Comparison of ENCODE assay signal across 9 cellular contexts in genomic region chr5:151086192-151086869, GRCh38. TPM values are rescaled to one million over a fixed set of nuclear protein-coding genes. Genes with fewer than 3 reads are reported as not detected.
A peak's percentile ranks its signal among the peaks of the same experiment; 100 is the strongest.
DNase-seq lines count a peak whose midpoint lies in the region; ATAC-seq and TF ChIP-seq lines count a peak whose summit lies in the region.
"Had no signal": no experiment of that assay in that cellular context is flagged by ENCODE, and none has a peak within 500 bp of the region (broad histone marks: within the 10 kb centered on the region; RNA-seq: fewer than 3 reads in every experiment).

No MANE protein-coding gene starts in this region.

- peaks cover 0 to 3% (median 0%) of the 10 kb centered on the region in 11 donors for H3K9me3 Mint-ChIP-seq in naive thymus-derived CD4-positive, alpha-beta T cell

- H3K27me3 ChIP-seq in AG04450 (ENCODE audit: control insufficient read depth, insufficient read depth, low read length) (no peaks in the 10 kb centered on the region), body of pancreas (no peaks in the 10 kb centered on the region)
- no peaks in the 10 kb centered on the region for H3K27me3 ChIP-seq in naive thymus-derived CD4-positive, alpha-beta T cell (ENCODE audit: control insufficient read depth in 2 of 2, insufficient read depth in 2 of 2, low read length in 2 of 2)

- peak overlapping the region in 7 of 9 donors; percentile 4 to 85 (median 23) for H3K27ac Mint-ChIP-seq in naive thymus-derived CD4-positive, alpha-beta T cell

- no peak for TF ChIP-seq CTCF in AG04450 (IDR thresholded peaks at IDR 0.05; ENCODE audit: low read depth, low read length)
- TF ChIP-seq CTCF in body of pancreas (IDR thresholded peaks at IDR 0.05): no peak

- intact Hi-C loops in body of pancreas (cut with DNase I): no loop called here
- intact Hi-C loops in naive thymus-derived CD4-positive, alpha-beta T cell (cut with micrococcal nuclease): loop anchor here (2.0 to 10.0 kb wide), 3 partner anchors 14 to 1742 kb away; partner anchors contain the start of gene GRPEL2 (in 1 of the 2)

- H3K36me3 Mint-ChIP-seq in naive thymus-derived CD4-positive, alpha-beta T cell: peaks cover 0 to 11% (median 0%) of the 10 kb centered on the region in 5 donors

- TF ChIP-seq POLR2A in body of pancreas (IDR thresholded peaks at IDR 0.05): no peak

- no peaks in the 10 kb centered on the region for H3K36me3 ChIP-seq in body of pancreas (replicated peaks in 1 of 2; ENCODE audit: insufficient read depth in 1 of 2, low read depth in 2 of 2)
- H3K36me3 ChIP-seq in naive thymus-derived CD4-positive, alpha-beta T cell (ENCODE audit: control insufficient read depth in 2 of 3, insufficient read depth in 3 of 3, low read length in 3 of 3): no peaks in the 10 kb centered on the region

- WGBS in body of pancreas, 2 donors: 76 to 79% methylated on average over 6 of the region's 6 CpGs

- CTCF ChIA-PET in AG04450 (lab: Charles Lee): interaction anchor here (0.6 to 2.0 kb wide), 3 partner anchors 29 to 35 kb away, joined by 3 to 10 read pairs (median 5); no protein-coding TSS in a partner anchor
- CTCF ChIA-PET in naive thymus-derived CD4-positive, alpha-beta T cell (lab: Charles Lee): interaction anchor here (0.6 to 0.8 kb wide), 2 partner anchors 31 to 622 kb away, joined by 3 to 9 read pairs; no protein-coding TSS in a partner anchor

- POLR2A ChIA-PET in AG04450 (lab: Yijun Ruan, JAX): no interaction called here
- POLR2A ChIA-PET in naive thymus-derived CD4-positive, alpha-beta T cell (lab: Charles Lee): interaction anchor here (0.8 to 1.8 kb wide), 3 partner anchors 10 to 166 kb away, joined by 3 to 4 read pairs (median 3); no protein-coding TSS in a partner anchor

- DNase-seq in AG04450 (ENCODE audit: low read depth, low spot score): no peak
- DNase-seq in body of pancreas: no peak
- no peak for DNase-seq in naive thymus-derived CD4-positive, alpha-beta T cell
- no peak for DNase-seq in NCI-H146 treated with DMSO at 0.1 percent for 48 hours (lab: John Stamatoyannopoulos, UW; ENCODE audit: unreplicated experiment)
- DNase-seq in stimulated activated CD4-positive, alpha-beta T cell treated with anti-CD3 and anti-CD28 coated beads, Interleukin-2, amount 100 ng/mL, for 48 hours: no peak
- DNase-seq in KG1 (lab: John Stamatoyannopoulos, UW): no peak
- DNase-seq: mesendoderm had no signal

- ATAC-seq in HG03432 (IDR thresholded peaks at IDR 0.05; ENCODE audit: unreplicated experiment) (peak; percentile 15), body of pancreas (no peak), GM21619 (IDR thresholded peaks at IDR 0.05; ENCODE audit: unreplicated experiment) (no peak)
- ATAC-seq in naive thymus-derived CD4-positive, alpha-beta T cell: no peak

- peaks cover 24 to 64% (median 52%) of the 10 kb centered on the region in 7 donors for H3K4me1 Mint-ChIP-seq in naive thymus-derived CD4-positive, alpha-beta T cell

- H3K4me1 ChIP-seq in body of pancreas: peaks cover 35% of the 10 kb centered on the region
- H3K4me1 ChIP-seq in naive thymus-derived CD4-positive, alpha-beta T cell (ENCODE audit: control insufficient read depth in 2 of 2, insufficient read depth in 2 of 2, low read length in 2 of 2): peaks cover 20 to 53% of the 10 kb centered on the region in 2 donors

- peak overlapping the region in 7 of 10 donors; percentile 0 to 84 (median 30) for H3K4me3 Mint-ChIP-seq in naive thymus-derived CD4-positive, alpha-beta T cell

- no peak overlapping the region for H3K27ac ChIP-seq in AG04450 (ENCODE audit: low read depth, low read length)
- peak overlapping the region in 3 of 4 donors; percentile 55 to 67 (median 61) for H3K27ac ChIP-seq in body of pancreas
- no peak overlapping the region for H3K27ac ChIP-seq in naive thymus-derived CD4-positive, alpha-beta T cell (ENCODE audit: low read depth, low read length)

- H3K9me3 ChIP-seq in AG04450 (ENCODE audit: control insufficient read depth, insufficient read depth, low read length): no peaks in the 10 kb centered on the region
- no peaks in the 10 kb centered on the region for H3K9me3 ChIP-seq in body of pancreas
- H3K9me3 ChIP-seq in naive thymus-derived CD4-positive, alpha-beta T cell (ENCODE audit: control insufficient read depth in 2 of 3, low read length in 3 of 3): no peaks in the 10 kb centered on the region

- no peaks in the 10 kb centered on the region for H3K27me3 Mint-ChIP-seq in naive thymus-derived CD4-positive, alpha-beta T cell

- peak overlapping the region; percentile 31 for H3K4me3 ChIP-seq in AG04450 (ENCODE audit: low read depth, low read length)
- no peak overlapping the region for H3K4me3 ChIP-seq in body of pancreas
- no peak overlapping the region for H3K4me3 ChIP-seq in naive thymus-derived CD4-positive, alpha-beta T cell (ENCODE audit: low read length)

RNA-seq across cellular contexts. Expression of gene TNIP1, which starts 5.5 kb away (rescaled TPM):
- 42.6 and 49.2 TPM in 2 replicates for polyA plus RNA-seq in AG04450 (2011; rRNA removed)
- polyA minus RNA-seq in AG04450 (2011; rRNA and poly(A)+ RNA removed): 67.8 and 79.9 TPM in 2 replicates
- total RNA-seq in body of pancreas: 100 to 1,000 TPM in 1 of 2 donors, 10 to 100 TPM in 1; 89.3 to 111 TPM
- total RNA-seq in naive thymus-derived CD4-positive, alpha-beta T cell: 100 to 1,000 TPM; 124 to 234 (median 131) TPM
- 10 to 100 TPM; 28.9 to 45.2 TPM for polyA plus RNA-seq in naive thymus-derived CD4-positive, alpha-beta T cell

Comparison
In these comparisons a context has a peak if more than half of its experiments do, and no peak if none do; other contexts are left out.
1. H3K27ac ChIP-seq: peak in body of pancreas (3 of 4); none in AG04450 (single experiment) and naive thymus-derived CD4-positive, alpha-beta T cell (single experiment).